16 cellular contexts compared by ENCODE assay signal in genomic region chr16:13767215-13767614, GRCh38.
DNase-seq lines count a peak whose midpoint lies in the region; ATAC-seq, FAIRE-seq and TF ChIP-seq lines count a peak whose summit lies in the region.
"Had no signal": no experiment of that assay in that cellular context is flagged by ENCODE, and none has a peak within 500 bp of the region (broad histone marks: within the 10 kb centered on the region; RNA-seq: fewer than 3 reads in every experiment).

No MANE protein-coding gene starts in this region.

- no peaks in the 10 kb centered on the region for H3K36me3 ChIP-seq in mammary epithelial cell (ENCODE audit: insufficient read depth, low read length)
- H3K36me3 ChIP-seq in kidney epithelial cell (ENCODE audit: control insufficient read depth, insufficient read depth, low read length): no peaks in the 10 kb centered on the region

- POLR2A ChIA-PET in MCF 10A (lab: Yijun Ruan, JAX) (no interaction called here), WTC11 (lab: Charles Lee) (no interaction called here)

- H3K27me3 ChIP-seq in mammary epithelial cell (ENCODE audit: insufficient read depth, low read length) (no peaks in the 10 kb centered on the region), kidney epithelial cell (ENCODE audit: control insufficient read depth, insufficient read depth, low read length) (no peaks in the 10 kb centered on the region)

- H3K4me2 ChIP-seq in mammary epithelial cell (ENCODE audit: insufficient read depth, low read depth, low read length): no peak overlapping the region

- no peak for FAIRE-seq in GM12891 (lab: Jason Lieb, UNC)
- FAIRE-seq: bronchial epithelial cell, keratinocyte, TTC549 had no signal

- no peak overlapping the region for H3K27ac ChIP-seq in mammary epithelial cell (ENCODE audit: insufficient read depth, low read depth, low read length)

- DNase-seq in MCF 10A (ENCODE audit: unreplicated experiment) (peak; percentile 24), mammary epithelial cell (no peak), WTC11 (ENCODE audit: low spot score) (no peak), kidney epithelial cell (ENCODE audit: low read depth) (peak; percentile 1), superior temporal gyrus (ENCODE audit: extremely low spot score) (peak; percentile 54), GM12891 (ENCODE audit: insufficient read length, low spot score) (no peak), natural killer cell (no peak), NCI-H1105 treated with DMSO at 0.1 percent for 48 hours (lab: John Stamatoyannopoulos, UW) (no peak)
- DNase-seq: activated T-cell treated with anti-CD3 and anti-CD28 coated beads for 4 hours, NCI-H1092 treated with DMSO at 0.1 percent for 48 hours, PC-3, posterior cingulate gyrus, substantia nigra had no signal

- H3K4me1 Mint-ChIP-seq in MCF 10A (ENCODE audit: insufficient read depth, unreplicated experiment): no peaks in the 10 kb centered on the region
- peaks cover 4% of the 10 kb centered on the region; the same call in 1 of the 2 replicates for H3K4me1 Mint-ChIP-seq in WTC11
- H3K4me1 Mint-ChIP-seq in natural killer cell: no peaks in the 10 kb centered on the region

- peaks cover 4% of the 10 kb centered on the region for H3K9me3 ChIP-seq in mammary epithelial cell (replicated peaks; ENCODE audit: insufficient read depth, low read length)

- no peak for TF ChIP-seq POLR2A in GM12891 (IDR thresholded peaks at IDR 0.05; ENCODE audit: low read depth, low read length)

- no peaks in the 10 kb centered on the region for H3K36me3 Mint-ChIP-seq in MCF 10A (ENCODE audit: insufficient read depth, unreplicated experiment)
- no peaks in the 10 kb centered on the region for H3K36me3 Mint-ChIP-seq in WTC11
- no peaks in the 10 kb centered on the region for H3K36me3 Mint-ChIP-seq in natural killer cell

- peaks cover 38% of the 10 kb centered on the region for H3K27me3 Mint-ChIP-seq in MCF 10A (ENCODE audit: insufficient read depth, unreplicated experiment)
- H3K27me3 Mint-ChIP-seq in WTC11 (ENCODE audit: low read depth): peaks cover 3% of the 10 kb centered on the region; the same call in 1 of the 2 replicates
- H3K27me3 Mint-ChIP-seq in natural killer cell (ENCODE audit: low read depth in 2 of 2): no peaks in the 10 kb centered on the region

- H3K9me3 Mint-ChIP-seq in MCF 10A (ENCODE audit: unreplicated experiment) (no peaks in the 10 kb centered on the region), WTC11 (peaks cover 9% of the 10 kb centered on the region), natural killer cell (peaks cover 5% of the 10 kb centered on the region in 2 donors)

- intact Hi-C loops in MCF 10A (cut with micrococcal nuclease): loop anchor here (2.0 kb wide), 1 partner anchor 870 kb away; no protein-coding TSS in a partner anchor
- intact Hi-C loops in mammary epithelial cell (cut with micrococcal nuclease): loop anchor here (5.0 kb wide), 1 partner anchor 870 kb away; no protein-coding TSS in a partner anchor
- intact Hi-C loops in natural killer cell (cut with micrococcal nuclease): no loop called here

- H3K79me2 ChIP-seq in mammary epithelial cell (ENCODE audit: insufficient read depth, low read length): no peaks in the 10 kb centered on the region

- dilution Hi-C loops in mammary epithelial cell (cut with HindIII; ENCODE audit: low sequenced_read_pairs): no loop called here

- H4K20me1 ChIP-seq in mammary epithelial cell (ENCODE audit: insufficient read depth, low read length): no peaks in the 10 kb centered on the region

- no peak for TF ChIP-seq CTCF in MCF 10A (IDR thresholded peaks at IDR 0.05; ENCODE audit: unreplicated experiment)
- TF ChIP-seq CTCF in mammary epithelial cell (conservative IDR thresholded peaks at IDR 0.05 in 1 of 2, IDR thresholded peaks at IDR 0.05 in 1 of 2; ENCODE audit: extremely low read depth in 1 of 2, insufficient read depth in 1 of 2, low read depth in 1 of 2, low read length in 2 of 2): peak in 1 of 2 donors; percentile 37
- TF ChIP-seq CTCF in WTC11 (IDR thresholded peaks at IDR 0.05): no peak
- peak; percentile 50 for TF ChIP-seq CTCF in kidney epithelial cell (IDR thresholded peaks at IDR 0.05; ENCODE audit: insufficient read depth, low read length, poor library complexity, severe bottlenecking)
- no peak for TF ChIP-seq CTCF in natural killer cell (IDR thresholded peaks at IDR 0.05)

- in situ Hi-C loops in mammary epithelial cell (cut with MboI; ENCODE audit: low sequenced_read_pairs in 2 of 2): no loop called here

- H2AFZ ChIP-seq in mammary epithelial cell (ENCODE audit: low read depth, low read length): no peak overlapping the region

- H3K9ac ChIP-seq in mammary epithelial cell (ENCODE audit: insufficient read depth, low read length): no peak overlapping the region

- no peaks in the 10 kb centered on the region for H3K4me1 ChIP-seq in mammary epithelial cell (ENCODE audit: insufficient read depth, low read length)

- WGBS in mammary epithelial cell (ENCODE audit: low coverage, missing lambda C conversion rate): 5% methylated on average over 7 of the region's 7 CpGs

- ATAC-seq in WTC11: peak; percentile 26; the same call in 1 of the 2 replicates
- ATAC-seq in natural killer cell: no peak
- ATAC-seq: PC-3 had no signal

- H3K4me3 ChIP-seq in mammary epithelial cell (replicated peaks in 1 of 3; ENCODE audit: insufficient read depth in 1 of 3, low read depth in 2 of 3, low read length in 3 of 3): no peak overlapping the region
- no peak overlapping the region for H3K4me3 ChIP-seq in kidney epithelial cell (ENCODE audit: low read depth, low read length)

- BruUV-seq in MCF 10A (replicated peaks; lab: Mats Ljungman, UMichigan): no TSS peak
- no TSS peak for BruUV-seq in mammary epithelial cell (replicated peaks; lab: Mats Ljungman, UMichigan)

- CTCF ChIA-PET in MCF 10A (lab: Yijun Ruan, JAX): interaction anchor here (0.6 to 1.9 kb wide), 13 partner anchors 12 to 1672 kb away, joined by 3 to 9 read pairs (median 3); partner anchors contain the start of gene ERCC4
- CTCF ChIA-PET in mammary epithelial cell (lab: Charles Lee; ENCODE audit: low non-redundant PET): interaction anchor here (0.5 to 1.1 kb wide), 3 partner anchors 537 to 947 kb away, joined by 3 to 8 read pairs (median 3); no protein-coding TSS in a partner anchor
- CTCF ChIA-PET in WTC11 (lab: Charles Lee): interaction anchor here (0.6 to 1.7 kb wide), 16 partner anchors 12 to 869 kb away, joined by 3 to 14 read pairs (median 4); partner anchors contain the start of gene SHISA9

- no peak overlapping the region for H3K27ac Mint-ChIP-seq in MCF 10A (ENCODE audit: low read depth, unreplicated experiment)
- no peak overlapping the region for H3K27ac Mint-ChIP-seq in WTC11
- no peak overlapping the region for H3K27ac Mint-ChIP-seq in natural killer cell

- H3K4me3 Mint-ChIP-seq in MCF 10A (ENCODE audit: unreplicated experiment) (no peak overlapping the region), WTC11 (no peak overlapping the region), natural killer cell (no peak overlapping the region)

TF ChIP-seq in WTC11, 78 proteins besides CTCF, POLR2A, EP300 and RAD21:
- TF ChIP-seq, protein P1, sequence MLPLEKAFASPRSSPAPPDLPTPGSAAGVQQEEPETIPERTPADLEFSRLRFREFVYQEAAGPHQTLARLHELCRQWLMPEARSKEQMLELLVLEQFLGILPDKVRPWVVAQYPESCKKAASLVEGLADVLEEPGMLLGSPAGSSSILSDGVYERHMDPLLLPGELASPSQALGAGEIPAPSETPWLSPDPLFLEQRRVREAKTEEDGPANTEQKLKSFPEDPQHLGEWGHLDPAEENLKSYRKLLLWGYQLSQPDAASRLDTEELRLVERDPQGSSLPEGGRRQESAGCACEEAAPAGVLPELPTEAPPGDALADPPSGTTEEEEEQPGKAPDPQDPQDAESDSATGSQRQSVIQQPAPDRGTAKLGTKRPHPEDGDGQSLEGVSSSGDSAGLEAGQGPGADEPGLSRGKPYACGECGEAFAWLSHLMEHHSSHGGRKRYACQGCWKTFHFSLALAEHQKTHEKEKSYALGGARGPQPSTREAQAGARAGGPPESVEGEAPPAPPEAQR (CRISPR knock-in tag; IDR thresholded peaks at IDR 0.05): no peak

TF ChIP-seq in GM12891, 5 proteins besides CTCF, POLR2A, EP300 and RAD21:
- TF ChIP-seq TAF1 (IDR thresholded peaks at IDR 0.05; ENCODE audit: low read depth, low read length) (no peak), PAX5 (IDR thresholded peaks at IDR 0.05; ENCODE audit: insufficient read depth, low read length, severe bottlenecking) (no peak), POLR2AphosphoS5 (IDR thresholded peaks at IDR 0.05; ENCODE audit: low read depth, low read length) (no peak), SPI1 (IDR thresholded peaks at IDR 0.05; ENCODE audit: low read depth, low read length) (no peak)

Comparison
In these comparisons a context has a peak if more than half of its experiments do, and no peak if none do; other contexts are left out.
1. DNase-seq: peak in MCF 10A (single experiment), kidney epithelial cell (single experiment) and superior temporal gyrus (single experiment); none in mammary epithelial cell (single experiment), WTC11 (single experiment), GM12891 (single experiment), natural killer cell (single experiment) and NCI-H1105 treated with DMSO at 0.1 percent for 48 hours (single experiment).